ENCODE assay signal across 8 cellular contexts in the genomic region with DNA sequence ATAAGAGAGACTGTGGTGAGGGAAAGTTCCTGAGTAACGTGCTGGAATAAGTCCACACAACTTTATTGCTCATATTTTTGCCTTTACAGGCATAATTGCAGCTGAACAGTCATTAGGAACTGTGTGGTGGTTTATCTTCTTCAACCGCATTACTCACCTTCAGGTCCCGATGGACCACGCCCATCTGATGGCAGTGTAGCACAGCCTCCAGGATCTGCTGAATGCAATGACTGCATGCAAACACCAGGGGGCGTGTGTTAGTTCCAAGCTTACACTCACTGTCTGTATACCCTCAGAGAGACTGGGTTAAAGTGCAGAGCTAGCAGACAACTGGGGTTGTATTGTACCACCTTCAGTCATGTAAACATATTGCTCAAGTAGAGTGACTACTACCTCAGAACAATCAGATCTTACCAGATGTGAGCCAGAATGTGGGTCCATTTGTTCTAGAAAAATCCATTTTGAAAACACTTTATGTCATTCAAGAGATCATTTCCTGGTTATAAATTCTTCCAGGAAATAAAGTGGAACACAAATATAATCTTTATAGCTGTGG.
DNase-seq lines count a peak whose midpoint lies in the region; ATAC-seq and TF ChIP-seq lines count a peak whose summit lies in the region.

No MANE protein-coding gene starts in this region.

- WGBS in esophagus muscularis mucosa = 17% methylated on average over 5 of the region's 5 CpGs

- no peak for TF ChIP-seq POLR2A in esophagus muscularis mucosa (IDR thresholded peaks at IDR 0.05; ENCODE audit: low read depth)

- peak; percentile 99 for ATAC-seq in GM21825 (IDR thresholded peaks at IDR 0.05; ENCODE audit: unreplicated experiment)
- ATAC-seq in naive thymus-derived CD8-positive, alpha-beta T cell = peak; percentile 97 to 100
- peak; percentile 99 for ATAC-seq in stimulated activated memory B cell treated with anti-CD40 and anti-IgM and Interleukin-4, amounts not matched to agents 10 μg/mL and 1 μg/mL and 100 μg/mL, for 72 hours

- intact Hi-C loops in esophagus muscularis mucosa (cut with DNase I) = loop anchor here (2.0 to 10.0 kb wide), 3 partner anchors 137 to 213 kb away; a partner anchor contains a TSS

- no peaks in the 10 kb centered on the region for H3K27me3 ChIP-seq in esophagus muscularis mucosa

- TF ChIP-seq CTCF in esophagus muscularis mucosa (IDR thresholded peaks at IDR 0.05) = peak; percentile 94 to 99 (median 97)

- H3K4me1 ChIP-seq in esophagus muscularis mucosa = peaks cover 4 to 13% (median 11%) of the 10 kb centered on the region in 4 donors

- H3K4me3 ChIP-seq in esophagus muscularis mucosa = no peak overlapping the region

- no peak for TF ChIP-seq EP300 in esophagus muscularis mucosa (IDR thresholded peaks at IDR 0.05)

- H3K27ac ChIP-seq in KOPT-K1 (ENCODE audit: low read depth, low read length, poor library complexity, severe bottlenecking) (peak overlapping the region; percentile 2), esophagus muscularis mucosa (replicated peaks in 1 of 4) (peak overlapping the region in 3 of 4 donors; percentile 30 to 61 (median 49))

- no peaks in the 10 kb centered on the region for H3K9me3 Mint-ChIP-seq in naive thymus-derived CD8-positive, alpha-beta T cell
- no peaks in the 10 kb centered on the region for H3K9me3 Mint-ChIP-seq in stimulated activated memory B cell treated with anti-CD40 and anti-IgM and Interleukin-4, amounts not matched to agents 10 μg/mL and 1 μg/mL and 100 μg/mL, for 72 hours

- peaks cover 3 to 20% (median 11%) of the 10 kb centered on the region in 4 donors for H3K4me1 Mint-ChIP-seq in naive thymus-derived CD8-positive, alpha-beta T cell
- peaks cover 6% of the 10 kb centered on the region for H3K4me1 Mint-ChIP-seq in stimulated activated memory B cell treated with anti-CD40 and anti-IgM and Interleukin-4, amounts not matched to agents 10 μg/mL and 1 μg/mL and 100 μg/mL, for 72 hours

- no peaks in the 10 kb centered on the region for H3K27me3 Mint-ChIP-seq in naive thymus-derived CD8-positive, alpha-beta T cell
- no peaks in the 10 kb centered on the region for H3K27me3 Mint-ChIP-seq in stimulated activated memory B cell treated with anti-CD40 and anti-IgM and Interleukin-4, amounts not matched to agents 10 μg/mL and 1 μg/mL and 100 μg/mL, for 72 hours

- H3K27ac Mint-ChIP-seq in naive thymus-derived CD8-positive, alpha-beta T cell = peak overlapping the region in 9 of 10 donors; percentile 25 to 83 (median 64)
- H3K27ac Mint-ChIP-seq in stimulated activated memory B cell treated with anti-CD40 and anti-IgM and Interleukin-4, amounts not matched to agents 10 μg/mL and 1 μg/mL and 100 μg/mL, for 72 hours = no peak overlapping the region

- peak overlapping the region in 2 of 10 donors; percentile 3 to 55 for H3K4me3 Mint-ChIP-seq in naive thymus-derived CD8-positive, alpha-beta T cell
- no peak overlapping the region for H3K4me3 Mint-ChIP-seq in stimulated activated memory B cell treated with anti-CD40 and anti-IgM and Interleukin-4, amounts not matched to agents 10 μg/mL and 1 μg/mL and 100 μg/mL, for 72 hours

- H3K9me3 ChIP-seq in KOPT-K1 (ENCODE audit: insufficient read depth, low read length, poor library complexity, severe bottlenecking) (no peaks in the 10 kb centered on the region), esophagus muscularis mucosa (no peaks in the 10 kb centered on the region)

- POLR2A ChIA-PET in naive thymus-derived CD8-positive, alpha-beta T cell (lab: Charles Lee) = interaction anchor here (0.9 to 1.8 kb wide), 4 partner anchors 89 to 359 kb away, joined by 3 to 9 read pairs (median 6); a partner anchor contains a TSS

- peaks cover 4 to 21% (median 10%) of the 10 kb centered on the region in 3 donors for H3K36me3 Mint-ChIP-seq in naive thymus-derived CD8-positive, alpha-beta T cell
- H3K36me3 Mint-ChIP-seq in stimulated activated memory B cell treated with anti-CD40 and anti-IgM and Interleukin-4, amounts not matched to agents 10 μg/mL and 1 μg/mL and 100 μg/mL, for 72 hours = peaks cover 17% of the 10 kb centered on the region

- DNase-seq in EH (ENCODE audit: low read depth) = peak; percentile 94
- peak; percentile 82 for DNase-seq in activated T-cell treated with anti-CD3 and anti-CD28 coated beads for 48 hours (ENCODE audit: low read depth)
- peak; percentile 95 for DNase-seq in esophagus muscularis mucosa (ENCODE audit: extremely low spot score)
- DNase-seq in naive thymus-derived CD8-positive, alpha-beta T cell = peak; percentile 65 to 93 (median 82)

- H3K36me3 ChIP-seq in KOPT-K1 (ENCODE audit: insufficient read depth, low read length) = no peaks in the 10 kb centered on the region
- H3K36me3 ChIP-seq in esophagus muscularis mucosa = peaks cover 0 to 10% (median 3%) of the 10 kb centered on the region in 4 donors

TF ChIP-seq in PFSK-1, 5 proteins besides CTCF, POLR2A, EP300 and RAD21:
- TF ChIP-seq FOXP2 (optimal IDR thresholded peaks at IDR 0.05; ENCODE audit: borderline replicate concordance, extremely low read depth, extremely low read length, insufficient read depth) = peak; percentile 66
- TF ChIP-seq POLR2AphosphoS5 (IDR thresholded peaks at IDR 0.05; ENCODE audit: low read depth, low read length) = no peak
- TF ChIP-seq SIN3A (IDR thresholded peaks at IDR 0.05; ENCODE audit: borderline replicate concordance, insufficient read depth, low read length) = peak; percentile 87; the same call in 1 of the 2 replicates
- TF ChIP-seq TAF1 (IDR thresholded peaks at IDR 0.05; ENCODE audit: borderline replicate concordance, insufficient read depth, low read length) = no peak
